11 cellular contexts compared by ENCODE assay signal in the genomic region with DNA sequence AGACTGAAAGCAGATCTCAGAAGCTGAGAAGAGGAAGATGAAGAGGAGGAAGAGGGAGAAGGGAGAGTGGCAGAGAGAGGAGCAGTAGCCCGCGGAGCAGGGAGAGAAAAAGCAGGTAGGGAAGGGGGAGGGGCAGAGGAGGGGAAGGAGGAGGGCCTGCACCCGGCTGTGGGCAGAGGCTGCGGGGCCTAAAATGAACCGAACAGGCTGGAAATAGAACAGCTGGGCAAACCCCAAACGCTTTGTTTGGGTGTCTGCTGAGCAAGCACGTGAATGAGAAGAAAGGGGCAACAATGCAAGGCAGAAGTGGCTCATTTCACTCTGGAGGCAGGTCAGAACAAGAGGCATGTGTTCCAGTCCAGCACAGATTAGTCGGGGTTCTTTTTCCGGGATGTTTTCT.
A peak's percentile ranks its signal among the peaks of the same experiment; 100 is the strongest.
DNase-seq lines count a peak whose midpoint lies in the region; ATAC-seq, FAIRE-seq and TF ChIP-seq lines count a peak whose summit lies in the region.
"Had no signal": no experiment of that assay in that cellular context is flagged by ENCODE, and none has a peak within 500 bp of the region (broad histone marks: within the 10 kb centered on the region; RNA-seq: fewer than 3 reads in every experiment).

No MANE protein-coding gene starts in this region.

- peak overlapping the region; percentile 14 for H3K4me3 Mint-ChIP-seq in memory B cell

- FAIRE-seq in urothelium cell line (lab: Jason Lieb, UNC): no peak

- peak overlapping the region; percentile 83 for H3K27ac Mint-ChIP-seq in memory B cell

- peak; percentile 50 for ATAC-seq in GM21717 (IDR thresholded peaks at IDR 0.05; ENCODE audit: unreplicated experiment)
- peak; percentile 93 for ATAC-seq in memory B cell (ENCODE audit: low read depth)

- DNase-seq in NCI-H1417 (lab: John Stamatoyannopoulos, UW) (peak; percentile 9 to 76 (median 68)), NCI-H1417 treated with DMSO at 0.1 percent for 48 hours (lab: John Stamatoyannopoulos, UW) (no peak), NCI-H345 treated with DMSO at 0.1 percent for 48 hours (lab: John Stamatoyannopoulos, UW; ENCODE audit: unreplicated experiment) (peak; percentile 43), memory B cell (ENCODE audit: low spot score in 2 of 2) (peak; percentile 28 to 46), HEK293T (ENCODE audit: extremely low spot score) (no peak), NCI-H2081 treated with DMSO at 0.1 percent for 48 hours (lab: John Stamatoyannopoulos, UW) (no peak), urothelium cell line (ENCODE audit: low spot score) (no peak)
- DNase-seq: GM23248, islet precursor cell, SW 1271 had no signal

- H3K4me1 Mint-ChIP-seq in memory B cell: peaks cover 29% of the 10 kb centered on the region

- no peaks in the 10 kb centered on the region for H3K27me3 Mint-ChIP-seq in memory B cell

- peaks cover 3% of the 10 kb centered on the region for H3K36me3 Mint-ChIP-seq in memory B cell

- H3K9me3 Mint-ChIP-seq in memory B cell: no peaks in the 10 kb centered on the region

- CTCF ChIA-PET in HEK293T (lab: Yijun Ruan, JAX): no interaction called here

- POLR2A ChIA-PET in HEK293T (lab: Yijun Ruan, JAX): no interaction called here

TF ChIP-seq in HEK293T, 16 proteins besides CTCF, POLR2A, EP300 and RAD21:
- no peak for TF ChIP-seq HDGF (IDR thresholded peaks at IDR 0.05; ENCODE audit: borderline replicate concordance)
- TF ChIP-seq ELF4 (IDR thresholded peaks at IDR 0.05): no peak
- no peak for TF ChIP-seq FOXA1 (IDR thresholded peaks at IDR 0.05)
- TF ChIP-seq FOXK2 (IDR thresholded peaks at IDR 0.05): no peak
- no peak for TF ChIP-seq ARNT (IDR thresholded peaks at IDR 0.05)
- no peak for TF ChIP-seq LEF1 (IDR thresholded peaks at IDR 0.05; ENCODE audit: borderline replicate concordance)

Comparison
In these comparisons a context has a peak if more than half of its experiments do, and no peak if none do; other contexts are left out.
1. DNase-seq: peak in NCI-H1417 (3 of 3), NCI-H345 treated with DMSO at 0.1 percent for 48 hours (single experiment) and memory B cell (2 of 2); none in NCI-H1417 treated with DMSO at 0.1 percent for 48 hours (single experiment), HEK293T (single experiment), NCI-H2081 treated with DMSO at 0.1 percent for 48 hours (single experiment) and urothelium cell line (single experiment).